ENCODE assay signal across 12 cellular contexts in the genomic region with DNA sequence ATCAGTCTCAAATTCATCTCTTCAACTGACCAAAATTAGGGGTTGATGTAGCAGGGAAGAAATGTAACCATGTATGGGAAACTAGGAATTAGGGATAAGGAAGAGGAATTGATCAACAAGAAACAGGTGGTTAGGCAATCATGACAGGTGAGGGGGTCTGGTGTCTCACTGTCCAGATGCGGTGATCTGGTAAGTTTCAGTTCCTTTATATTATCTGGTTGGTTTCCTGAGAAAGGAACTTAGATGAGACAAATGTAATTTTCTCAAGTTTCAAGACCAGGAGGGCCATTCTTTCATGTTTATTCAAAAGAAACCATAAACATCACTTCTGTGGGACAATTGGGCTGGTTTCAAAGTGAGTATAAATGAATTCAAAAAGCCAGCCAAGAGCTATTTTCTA.
A peak's percentile ranks its signal among the peaks of the same experiment; 100 is the strongest.
DNase-seq lines count a peak whose midpoint lies in the region; ATAC-seq and TF ChIP-seq lines count a peak whose summit lies in the region.
"Had no signal": no experiment of that assay in that cellular context is flagged by ENCODE, and none has a peak within 500 bp of the region (broad histone marks: within the 10 kb centered on the region; RNA-seq: fewer than 3 reads in every experiment).

No MANE protein-coding gene starts in this region.

- no peaks in the 10 kb centered on the region for H3K36me3 ChIP-seq in KMS-11 (ENCODE audit: insufficient read depth)
- H3K36me3 ChIP-seq in esophagus muscularis mucosa = no peaks in the 10 kb centered on the region
- H3K36me3 ChIP-seq: ovary, uterus had no signal

- peak; percentile 96 for ATAC-seq in GM18511 (IDR thresholded peaks at IDR 0.05; ENCODE audit: unreplicated experiment)
- ATAC-seq in GM21381 (IDR thresholded peaks at IDR 0.05; ENCODE audit: unreplicated experiment) = peak; percentile 85
- ATAC-seq in HG02970 (IDR thresholded peaks at IDR 0.05; ENCODE audit: low FRiP score, unreplicated experiment) = peak; percentile 91
- no peak for ATAC-seq in SK-N-SH treated with all-trans-retinoic acid at 6 μM for 48 hours

- H3K4me2 ChIP-seq in KMS-11 = peak overlapping the region; percentile 32; the same call in 1 of the 2 replicates

- no peaks in the 10 kb centered on the region for H3K79me2 ChIP-seq in KMS-11 (ENCODE audit: insufficient read depth, low read depth)

- TF ChIP-seq POLR2A in esophagus muscularis mucosa (IDR thresholded peaks at IDR 0.05; ENCODE audit: low read depth) = no peak

- no peak overlapping the region for H3K9ac ChIP-seq in KMS-11

- H3K4me3 ChIP-seq in KMS-11 (IDR thresholded peaks at IDR 0.05; ENCODE audit: insufficient read depth, low read depth, low read length) = no peak overlapping the region
- H3K4me3 ChIP-seq in esophagus muscularis mucosa = no peak overlapping the region
- H3K4me3 ChIP-seq: ovary, uterus had no signal

- DNase-seq in esophagus muscularis mucosa (ENCODE audit: extremely low spot score) = no peak
- DNase-seq in kidney tubule cell (ENCODE audit: low spot score) = no peak
- no peak for DNase-seq in occipital lobe (lab: John Stamatoyannopoulos, UW)
- DNase-seq: NCI-H526 treated with DMSO at 0.1 percent for 48 hours, ovary, SIG-M5, uterus had no signal

- H3K27me3 ChIP-seq in KMS-11 (ENCODE audit: insufficient read depth, low read depth) (no peaks in the 10 kb centered on the region), esophagus muscularis mucosa (no peaks in the 10 kb centered on the region)
- H3K27me3 ChIP-seq: ovary, uterus had no signal

- TF ChIP-seq EP300 in esophagus muscularis mucosa (IDR thresholded peaks at IDR 0.05) = no peak

- no peak overlapping the region for H2AFZ ChIP-seq in KMS-11 (ENCODE audit: low read depth)

- peaks cover 0 to 2% (median 0%) of the 10 kb centered on the region in 4 donors for H3K9me3 ChIP-seq in esophagus muscularis mucosa
- H3K9me3 ChIP-seq: ovary, uterus had no signal

- H3K4me1 ChIP-seq in KMS-11 (ENCODE audit: low read depth, poor library complexity, severe bottlenecking) (peaks cover 35% of the 10 kb centered on the region), esophagus muscularis mucosa (no peaks in the 10 kb centered on the region)
- H3K4me1 ChIP-seq: uterus had no signal

- intact Hi-C loops in esophagus muscularis mucosa (cut with DNase I) = no loop called here

- peak overlapping the region; percentile 30; the same call in 1 of the 2 replicates for H3K27ac ChIP-seq in KMS-11
- H3K27ac ChIP-seq in esophagus muscularis mucosa (replicated peaks in 1 of 4) = no peak overlapping the region
- H3K27ac ChIP-seq: ovary, uterus had no signal

- TF ChIP-seq CTCF in KMS-11 (conservative IDR thresholded peaks at IDR 0.05; ENCODE audit: low read depth, low read length) (no peak), esophagus muscularis mucosa (IDR thresholded peaks at IDR 0.05) (no peak)

- no peaks in the 10 kb centered on the region for H4K20me1 ChIP-seq in KMS-11 (ENCODE audit: insufficient read depth)

- 78% methylated on average over 1 of the region's 1 CpG for WGBS in esophagus muscularis mucosa

TF ChIP-seq in SK-N-SH treated with all-trans-retinoic acid at 6 μM for 48 hours, 23 proteins besides CTCF, POLR2A, EP300 and RAD21:
- TF ChIP-seq ZNF565 (CRISPR knock-in tag; conservative IDR thresholded peaks at IDR 0.05; ENCODE audit: low read depth) (no peak), SNAI2 (CRISPR knock-in tag; IDR thresholded peaks at IDR 0.05) (no peak), TOX (CRISPR knock-in tag; IDR thresholded peaks at IDR 0.05; ENCODE audit: borderline replicate concordance) (no peak), BACH2 (CRISPR knock-in tag; IDR thresholded peaks at IDR 0.05; ENCODE audit: borderline replicate concordance) (no peak), ISL1 (CRISPR knock-in tag; IDR thresholded peaks at IDR 0.05) (no peak), RARB (CRISPR knock-in tag; IDR thresholded peaks at IDR 0.05) (no peak), ZFP3 (CRISPR knock-in tag; IDR thresholded peaks at IDR 0.05) (no peak)
- TF ChIP-seq, protein P1, sequence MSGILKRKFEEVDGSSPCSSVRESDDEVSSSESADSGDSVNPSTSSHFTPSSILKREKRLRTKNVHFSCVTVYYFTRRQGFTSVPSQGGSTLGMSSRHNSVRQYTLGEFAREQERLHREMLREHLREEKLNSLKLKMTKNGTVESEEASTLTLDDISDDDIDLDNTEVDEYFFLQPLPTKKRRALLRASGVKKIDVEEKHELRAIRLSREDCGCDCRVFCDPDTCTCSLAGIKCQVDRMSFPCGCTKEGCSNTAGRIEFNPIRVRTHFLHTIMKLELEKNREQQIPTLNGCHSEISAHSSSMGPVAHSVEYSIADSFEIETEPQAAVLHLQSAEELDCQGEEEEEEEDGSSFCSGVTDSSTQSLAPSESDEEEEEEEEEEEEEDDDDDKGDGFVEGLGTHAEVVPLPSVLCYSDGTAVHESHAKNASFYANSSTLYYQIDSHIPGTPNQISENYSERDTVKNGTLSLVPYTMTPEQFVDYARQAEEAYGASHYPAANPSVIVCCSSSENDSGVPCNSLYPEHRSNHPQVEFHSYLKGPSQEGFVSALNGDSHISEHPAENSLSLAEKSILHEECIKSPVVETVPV (CRISPR knock-in tag; IDR thresholded peaks at IDR 0.05) = no peak
